ENCODE assay signal across 26 cellular contexts in the genomic region with DNA sequence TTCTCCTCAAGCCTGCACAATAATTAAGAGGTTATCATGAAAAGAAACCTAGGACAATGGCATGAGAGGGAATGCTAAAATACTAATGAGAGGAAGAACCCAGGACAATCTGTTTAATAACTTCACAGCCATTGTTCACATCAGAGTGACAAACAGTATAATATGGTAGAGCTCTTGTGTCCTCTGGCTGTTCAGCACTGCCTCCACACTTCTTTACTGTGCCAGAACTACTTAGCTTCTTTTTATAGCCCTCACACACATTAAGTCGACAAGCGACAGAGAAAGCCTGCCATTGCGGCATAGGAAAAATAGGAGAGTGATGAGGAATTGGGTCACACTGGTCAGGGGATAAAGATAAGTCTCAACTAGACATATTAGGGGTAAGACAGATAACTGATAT.
"Had no signal": no experiment of that assay in that cellular context is flagged by ENCODE, and none has a peak within 500 bp of the region (broad histone marks: within the 10 kb centered on the region; RNA-seq: fewer than 3 reads in every experiment).

No MANE protein-coding gene starts in this region.

- H3K4me1 ChIP-seq: ascending aorta, breast epithelium had no signal

- H3K27me3 ChIP-seq: ascending aorta, breast epithelium, cardiac muscle cell had no signal

- ATAC-seq: activated CD4-positive, CD25-positive, alpha-beta regulatory T cell treated with anti-CD3 and anti-CD28 coated beads, Interleukin-2, amount 50 U/mL, for 24 hours; activated CD8-positive, alpha-beta memory T cell treated with anti-CD3 and anti-CD28 coated beads, Interleukin-2, amount 10 ng/mL, durations not matched to agents 7 days and 5 days; activated CD8-positive, alpha-beta T cell treated with anti-CD3 and anti-CD28 coated beads, Interleukin-2, amount 10 ng/mL, durations not matched to agents 7 days and 5 days; esophagus mucosa; T-helper 17 cell had no signal

- DNase-seq: activated B cell treated with CpG ODN at 0.5 μM for 24 hours; activated CD4-positive, alpha-beta T cell treated with anti-CD3 and anti-CD28 coated beads for 48 hours; activated CD4-positive, alpha-beta T cell treated with anti-CD3 and anti-CD28 coated beads, Interleukin-2, amount 50 U/mL, for 1 hour; activated CD4-positive, alpha-beta T cell treated with anti-CD3 and anti-CD28 coated beads, Interleukin-2, amount 50 U/mL, for 48 hours; activated CD8-positive, alpha-beta memory T cell treated with anti-CD3 and anti-CD28 coated beads, Interleukin-2, amount 10 ng/mL, durations not matched to agents 7 days and 5 days; activated CD8-positive, alpha-beta memory T cell treated with anti-CD3 and anti-CD28 coated beads, Interleukin-2, amount 50 U/mL, for 4 hours; activated CD8-positive, alpha-beta T cell treated with anti-CD3 and anti-CD28 coated beads, Interleukin-2, amount 10 ng/mL, durations not matched to agents 7 days and 5 days; activated effector memory CD4-positive, alpha-beta T cell treated with anti-CD3 and anti-CD28 coated beads, Interleukin-2, amount 50 U/mL, for 16 hours; activated naive CD4-positive, alpha-beta T cell treated with anti-CD3 and anti-CD28 coated beads for 36 hours; activated naive CD8-positive, alpha-beta T cell treated with anti-CD3 and anti-CD28 coated beads, Interleukin-2, amount 10 ng/mL, durations not matched to agents 7 days and 5 days; activated T-cell treated with anti-CD3 and anti-CD28 coated beads, Interleukin-2, amount 50 U/mL, for 1 hour; activated T-cell treated with anti-CD3 and anti-CD28 coated beads, Interleukin-2, amount 50 U/mL, for 48 hours; dorsolateral prefrontal cortex; effector memory CD4-positive, alpha-beta T cell; endodermal cell; foreskin fibroblast; T-helper 1 cell; T-helper 17 cell; T1000; WERI-Rb-1 had no signal

- H3K27ac ChIP-seq: ascending aorta, breast epithelium, coronary artery, dorsolateral prefrontal cortex, WERI-Rb-1 had no signal

- H3K9me3 ChIP-seq: ascending aorta, breast epithelium had no signal

- H3K4me3 ChIP-seq: ascending aorta, breast epithelium, cardiac muscle cell, coronary artery, dorsolateral prefrontal cortex had no signal
